Comparison of ENCODE assay signal across 20 cellular contexts in genomic region chr6:44980841-44981240, GRCh38.
A peak's percentile ranks its signal among the peaks of the same experiment; 100 is the strongest.
DNase-seq lines count a peak whose midpoint lies in the region; ATAC-seq and TF ChIP-seq lines count a peak whose summit lies in the region.
"Had no signal": no experiment of that assay in that cellular context is flagged by ENCODE, and none has a peak within 500 bp of the region (broad histone marks: within the 10 kb centered on the region; RNA-seq: fewer than 3 reads in every experiment).

No MANE protein-coding gene starts in this region.

- H3K4me1 Mint-ChIP-seq in activated T-cell treated with anti-CD3 and anti-CD28 coated beads, Interleukin-2, amount 50 U/mL, for 72 hours (ENCODE audit: low read depth) = peaks cover 50% of the 10 kb centered on the region

- H3K27ac ChIP-seq in WERI-Rb-1 = no peak overlapping the region
- no peak overlapping the region for H3K27ac ChIP-seq in OCI-LY7 (ENCODE audit: low read depth, low read length, poor library complexity, severe bottlenecking)
- H3K27ac ChIP-seq: A549, GM23248 had no signal

- H3K9me3 ChIP-seq in WERI-Rb-1 (ENCODE audit: severe bottlenecking) (no peaks in the 10 kb centered on the region), OCI-LY7 (ENCODE audit: low read length) (no peaks in the 10 kb centered on the region)
- H3K9me3 ChIP-seq: A549, Caco-2 had no signal

- no peaks in the 10 kb centered on the region for H3K36me3 Mint-ChIP-seq in activated T-cell treated with anti-CD3 and anti-CD28 coated beads, Interleukin-2, amount 50 U/mL, for 72 hours (ENCODE audit: insufficient read depth in 2 of 2)
- H3K36me3 Mint-ChIP-seq: CD8-positive, alpha-beta T cell had no signal

- H3K79me2 ChIP-seq in OCI-LY7 (ENCODE audit: insufficient read depth, low read depth, low read length) = no peaks in the 10 kb centered on the region

- POLR2A ChIA-PET in OCI-LY7 (lab: Charles Lee) = no interaction called here

- peak overlapping the region; percentile 7 for H3K27ac Mint-ChIP-seq in activated T-cell treated with anti-CD3 and anti-CD28 coated beads, Interleukin-2, amount 50 U/mL, for 72 hours
- H3K27ac Mint-ChIP-seq: CD8-positive, alpha-beta T cell had no signal

- intact Hi-C loops in OCI-LY7 (cut with micrococcal nuclease; ENCODE audit: unreplicated experiment) = no loop called here

- no peak overlapping the region for H2AFZ ChIP-seq in OCI-LY7 (ENCODE audit: low read length)
- H2AFZ ChIP-seq: GM23248 had no signal

- BruUV-seq in OCI-LY7 (replicated peaks; lab: Mats Ljungman, UMichigan) = no TSS peak

- H3K27me3 ChIP-seq in WERI-Rb-1 (ENCODE audit: insufficient read depth, low read depth, severe bottlenecking) = no peaks in the 10 kb centered on the region

- TF ChIP-seq CTCF in WERI-Rb-1 (IDR thresholded peaks at IDR 0.05; ENCODE audit: low read depth, low read length) (no peak), OCI-LY7 (conservative IDR thresholded peaks at IDR 0.05; ENCODE audit: low read length) (no peak), foreskin fibroblast (IDR thresholded peaks at IDR 0.05; ENCODE audit: low read depth, low read length) (no peak)

- CTCF ChIA-PET in OCI-LY7 (lab: Charles Lee; ENCODE audit: unreplicated experiment) = no interaction called here

- no peaks in the 10 kb centered on the region for H3K9me3 Mint-ChIP-seq in activated T-cell treated with anti-CD3 and anti-CD28 coated beads, Interleukin-2, amount 50 U/mL, for 72 hours
- H3K9me3 Mint-ChIP-seq: CD8-positive, alpha-beta T cell had no signal

- H3K27me3 Mint-ChIP-seq in activated T-cell treated with anti-CD3 and anti-CD28 coated beads, Interleukin-2, amount 50 U/mL, for 72 hours (ENCODE audit: low read depth) = no peaks in the 10 kb centered on the region

- DNase-seq in activated T-cell treated with anti-CD3 and anti-CD28 coated beads, Interleukin-2, amount 50 U/mL, for 72 hours = no peak
- no peak for DNase-seq in activated T-cell treated with anti-CD3 and anti-CD28 coated beads, Interleukin-2, amount 50 U/mL, for 1 hour
- DNase-seq in WERI-Rb-1 = peak; percentile 33
- peak; percentile 57 for DNase-seq in putamen (ENCODE audit: low spot score)
- DNase-seq in OCI-LY7 (ENCODE audit: low spot score) = no peak
- DNase-seq in foreskin fibroblast = no peak
- DNase-seq in NCI-H128 (lab: John Stamatoyannopoulos, UW; ENCODE audit: unreplicated experiment) = no peak
- DNase-seq: 8988T; C1 segment of cervical spinal cord; Caco-2; CD8-positive, alpha-beta T cell; DMS 273 treated with DMSO at 0.1 percent for 48 hours; DMS79; EL; GDM1; GM23248; H7; HCEC 1CT had no signal

- H3K4me2 ChIP-seq in OCI-LY7 (ENCODE audit: low read length) = no peak overlapping the region
- H3K4me2 ChIP-seq: A549 had no signal

- H3K4me3 ChIP-seq in WERI-Rb-1 (ENCODE audit: low read depth, low read length) (no peak overlapping the region), OCI-LY7 (ENCODE audit: low read depth, low read length, poor library complexity, severe bottlenecking) (no peak overlapping the region), foreskin fibroblast (ENCODE audit: low read depth in 1 of 2, low read length in 2 of 2) (no peak overlapping the region)
- H3K4me3 ChIP-seq: A549, GM12878, GM23248 had no signal

- H3K4me3 Mint-ChIP-seq in activated T-cell treated with anti-CD3 and anti-CD28 coated beads, Interleukin-2, amount 50 U/mL, for 72 hours = no peak overlapping the region
- H3K4me3 Mint-ChIP-seq: CD8-positive, alpha-beta T cell had no signal

- no peaks in the 10 kb centered on the region for H4K20me1 ChIP-seq in OCI-LY7 (ENCODE audit: insufficient read depth, low read length)

- no peak for ATAC-seq in activated T-cell treated with anti-CD3 and anti-CD28 coated beads, Interleukin-2, amount 50 U/mL, for 72 hours (replicated peaks in 1 of 2)
- ATAC-seq: A549; CD8-positive, alpha-beta T cell; GM12878 had no signal

- no peaks in the 10 kb centered on the region for H3K4me1 ChIP-seq in OCI-LY7 (ENCODE audit: insufficient read depth, low read length, poor library complexity, severe bottlenecking)
- H3K4me1 ChIP-seq: A549, Caco-2 had no signal

- H3K36me3 ChIP-seq in WERI-Rb-1 = no peaks in the 10 kb centered on the region
- H3K36me3 ChIP-seq in OCI-LY7 (ENCODE audit: insufficient read depth, low read length) = no peaks in the 10 kb centered on the region

- no peaks in the 10 kb centered on the region for H3K9me2 ChIP-seq in OCI-LY7 (ENCODE audit: insufficient read depth, low read length)

Comparison
In these comparisons a context has a peak if more than half of its experiments do, and no peak if none do; other contexts are left out.
1. DNase-seq: peak in WERI-Rb-1 (single experiment) and putamen (single experiment); none in activated T-cell treated with anti-CD3 and anti-CD28 coated beads, Interleukin-2, amount 50 U/mL, for 72 hours (0 of 2), activated T-cell treated with anti-CD3 and anti-CD28 coated beads, Interleukin-2, amount 50 U/mL, for 1 hour (single experiment), OCI-LY7 (single experiment), foreskin fibroblast (0 of 2) and NCI-H128 (single experiment).